In the genomic region with DNA sequence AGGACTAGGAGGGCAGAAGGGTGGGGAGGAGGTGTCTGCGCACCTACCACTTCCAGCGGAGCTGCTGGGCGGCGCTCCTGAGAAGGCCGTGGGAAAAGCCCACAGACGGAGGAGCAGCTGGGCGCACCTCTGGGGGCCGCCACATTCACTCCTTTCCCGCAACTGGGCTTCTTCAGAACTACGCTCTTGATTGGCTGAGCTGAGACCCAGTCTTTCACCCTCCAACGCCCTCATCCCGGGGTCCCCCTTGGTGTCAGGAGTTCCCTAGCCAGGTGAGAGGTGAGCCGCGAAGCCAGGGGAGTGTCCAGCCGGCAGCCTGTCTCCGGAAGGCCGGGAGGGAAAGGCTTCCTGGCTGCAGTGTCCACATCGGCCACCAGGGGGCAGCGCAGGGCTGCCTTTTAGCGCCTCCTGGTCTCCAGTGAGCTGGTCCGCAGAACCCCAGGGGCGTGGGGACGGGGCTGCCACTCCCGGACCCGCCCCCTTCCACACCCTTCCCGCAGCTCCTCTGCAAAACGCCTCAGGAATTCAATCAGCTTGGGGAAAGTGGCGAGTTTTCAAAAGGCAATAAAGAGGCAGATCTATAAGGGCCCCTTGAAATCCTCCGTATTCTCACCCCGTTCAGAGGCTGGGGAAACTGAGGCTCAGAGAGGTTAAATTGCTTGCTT, we compare ENCODE assay signal across 8 cellular contexts.
A peak's percentile ranks its signal among the peaks of the same experiment; 100 is the strongest.
DNase-seq lines count a peak whose midpoint lies in the region; ATAC-seq, FAIRE-seq and TF ChIP-seq lines count a peak whose summit lies in the region.

No MANE protein-coding gene starts in this region.

- H3K4me1 ChIP-seq in gastroesophageal sphincter, result peaks cover 0 to 60% (median 16%) of the 10 kb centered on the region in 3 donors

- in situ Hi-C loops in KBM-7 (cut with MboI; ENCODE audit: low pct_unique_long_range_greater_than_20kb, low sequenced_read_pairs), result no loop called here

- no peak for TF ChIP-seq EP300 in gastroesophageal sphincter (IDR thresholded peaks at IDR 0.05)

- peak; percentile 71 for ATAC-seq in gastroesophageal sphincter

- 8 to 12% methylated on average over 9 to 12 of the region's 30 CpGs for WGBS in gastroesophageal sphincter (ENCODE audit: low coverage in 1 of 2), 2 donors

- peaks cover 31% of the 10 kb centered on the region for H3K27me3 ChIP-seq in gastroesophageal sphincter

- peak overlapping the region in 2 of 4 donors; percentile 69 to 82 for H3K27ac ChIP-seq in gastroesophageal sphincter

- H3K9me3 ChIP-seq in gastroesophageal sphincter, result no peaks in the 10 kb centered on the region

- H3K36me3 ChIP-seq in gastroesophageal sphincter, result no peaks in the 10 kb centered on the region

- peak; percentile 92 for FAIRE-seq in GM18507 (lab: Jason Lieb, UNC)

- DNase-seq in 8988T (peak; percentile 95), GM18507 (ENCODE audit: extremely low spot score, insufficient read length, low read depth) (peak; percentile 79), KBM-7 (peak; percentile 83), SHP77 (lab: John Stamatoyannopoulos, UW) (peak; percentile 66 to 67), nucleus accumbens (lab: John Stamatoyannopoulos, UW) (peak in 52 of 56 donors; percentile 17 to 89 (median 65)), stromal cell of bone marrow (ENCODE audit: low read depth) (peak; percentile 63)
- peak; percentile 60 to 79 (median 75) for DNase-seq in activated naive CD4-positive, alpha-beta T cell (lab: John Stamatoyannopoulos, UW)

- peak; percentile 99 to 100 (median 100) for TF ChIP-seq CTCF in gastroesophageal sphincter (IDR thresholded peaks at IDR 0.05)

- peak overlapping the region in 1 of 2 donors; percentile 34 for H3K4me3 ChIP-seq in gastroesophageal sphincter

- no peak for TF ChIP-seq POLR2A in gastroesophageal sphincter (IDR thresholded peaks at IDR 0.05)
